13 cellular contexts compared by ENCODE assay signal in the genomic region with DNA sequence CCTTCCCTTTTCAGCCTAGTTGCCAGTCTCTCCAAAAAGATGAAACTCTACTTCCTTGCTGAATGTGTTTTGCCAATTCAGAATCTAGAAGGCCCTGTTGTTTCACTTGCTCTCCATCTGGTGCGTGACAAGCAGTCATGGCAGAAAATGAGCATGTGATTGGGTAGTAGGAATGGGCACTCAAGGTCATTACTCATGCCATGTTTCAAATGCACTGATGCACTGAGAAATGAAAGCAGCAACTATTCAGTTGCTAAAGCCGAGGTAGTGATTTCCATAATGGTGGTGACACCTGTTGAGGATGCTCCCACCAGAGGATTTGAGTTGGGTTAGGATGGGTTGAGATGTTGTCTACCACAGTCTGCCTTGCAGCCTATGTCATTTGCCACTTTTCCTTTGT. TPM values are rescaled to one million over a fixed set of nuclear protein-coding genes. Genes with fewer than 3 reads are reported as not detected.
DNase-seq lines count a peak whose midpoint lies in the region; ATAC-seq, FAIRE-seq and TF ChIP-seq lines count a peak whose summit lies in the region.
"Had no signal": no experiment of that assay in that cellular context is flagged by ENCODE, and none has a peak within 500 bp of the region (broad histone marks: within the 10 kb centered on the region; RNA-seq: fewer than 3 reads in every experiment).

No MANE protein-coding gene starts in this region.

- H3K27me3 ChIP-seq in sigmoid colon, result no peaks in the 10 kb centered on the region
- H3K27me3 ChIP-seq: colonic mucosa had no signal

- H3K27ac ChIP-seq in sigmoid colon (no peak overlapping the region), kidney (ENCODE audit: low read depth in 2 of 2, low read length in 2 of 2) (no peak overlapping the region)
- H3K27ac ChIP-seq: colonic mucosa had no signal

- POLR2A ChIA-PET in T-cell (lab: Charles Lee), result no interaction called here

- no peak for TF ChIP-seq POLR2A in sigmoid colon (IDR thresholded peaks at IDR 0.05)

- H3K36me3 Mint-ChIP-seq in T-cell, result no peaks in the 10 kb centered on the region

- H3K36me3 ChIP-seq in sigmoid colon, result no peaks in the 10 kb centered on the region
- H3K36me3 ChIP-seq in kidney (ENCODE audit: control insufficient read depth in 1 of 2, insufficient read depth in 2 of 2, low read length in 2 of 2), result peaks cover 6 to 10% of the 10 kb centered on the region in 2 donors
- H3K36me3 ChIP-seq: colonic mucosa had no signal

- TF ChIP-seq EP300 in sigmoid colon (IDR thresholded peaks at IDR 0.05), result no peak

- peaks cover 0 to 29% (median 6%) of the 10 kb centered on the region in 4 donors for H3K4me1 ChIP-seq in sigmoid colon
- peaks cover 0 to 4% of the 10 kb centered on the region in 2 donors for H3K4me1 ChIP-seq in kidney (ENCODE audit: control insufficient read depth in 1 of 2, insufficient read depth in 1 of 2, low read depth in 1 of 2, low read length in 2 of 2)

- no peaks in the 10 kb centered on the region for H3K9me3 Mint-ChIP-seq in T-cell

- 90 to 96% methylated on average over 2 of the region's 2 CpGs for WGBS in sigmoid colon, 2 donors

- H3K9me3 ChIP-seq in sigmoid colon, result no peaks in the 10 kb centered on the region
- no peaks in the 10 kb centered on the region for H3K9me3 ChIP-seq in kidney (ENCODE audit: control insufficient read depth in 1 of 2, low read length in 2 of 2)
- H3K9me3 ChIP-seq: colonic mucosa had no signal

- no peak for FAIRE-seq in kidney (lab: Jason Lieb, UNC)
- FAIRE-seq: TTC549 had no signal

- H3K27me3 Mint-ChIP-seq in T-cell, result no peaks in the 10 kb centered on the region

- intact Hi-C loops in sigmoid colon (cut with DNase I), result no loop called here
- intact Hi-C loops in kidney (cut with DNase I), result no loop called here

- no peak overlapping the region for H3K4me3 Mint-ChIP-seq in T-cell

- no peak overlapping the region for H3K9ac ChIP-seq in kidney (ENCODE audit: low read length in 2 of 2)

- H3K27ac Mint-ChIP-seq in T-cell, result peak overlapping the region in 1 of 2 donors; percentile 56

- CTCF ChIA-PET in T-cell (lab: Charles Lee), result no interaction called here

- peak; percentile 92 for DNase-seq in GM12864 (ENCODE audit: low read depth)
- peak; percentile 45 for DNase-seq in RPMI7951 (ENCODE audit: low read depth)
- DNase-seq in NCI-H2171 treated with DMSO at 0.1 percent for 48 hours (lab: John Stamatoyannopoulos, UW), result no peak
- no peak for DNase-seq in sigmoid colon
- no peak for DNase-seq in kidney
- DNase-seq in T-cell, result no peak
- DNase-seq: activated effector memory CD4-positive, alpha-beta T cell treated with Interleukin-2 at 50 U/mL for 16 hours; colonic mucosa; GF-D8; NCI-H1105 had no signal

- H3K4me1 Mint-ChIP-seq in T-cell, result peaks cover 12 to 31% (median 30%) of the 10 kb centered on the region in 3 donors

- ATAC-seq in GM19463 (IDR thresholded peaks at IDR 0.05; ENCODE audit: unreplicated experiment) (peak; percentile 51), HG02981 (IDR thresholded peaks at IDR 0.05; ENCODE audit: unreplicated experiment) (peak; percentile 42), T-cell (replicated peaks in 1 of 4) (no peak)

- H3K4me3 ChIP-seq in GM12864 (ENCODE audit: low read depth, low read length) (no peak overlapping the region), sigmoid colon (no peak overlapping the region), kidney (ENCODE audit: low read length in 2 of 2) (no peak overlapping the region)
- H3K4me3 ChIP-seq: colonic mucosa had no signal

- TF ChIP-seq CTCF in GM12864 (IDR thresholded peaks at IDR 0.05; ENCODE audit: low read depth, low read length, missing control alignments) (no peak), sigmoid colon (IDR thresholded peaks at IDR 0.05) (no peak), kidney (IDR thresholded peaks at IDR 0.05; ENCODE audit: borderline replicate concordance, extremely low read depth, insufficient read depth) (no peak)

RNA-seq across cellular contexts. Expression of a gene that starts 12.7 kb away (rescaled TPM):
- total RNA-seq in RPMI7951 (2014; rRNA removed; shearing (Covaris generic)), result 127 and 162 TPM in 2 replicates
- total RNA-seq in sigmoid colon (100 to 1,000 TPM; 150 to 178 (median 155) TPM), kidney (113 TPM), T-cell (10 to 100 TPM; 38.7 to 72.3 (median 58.2) TPM)
- polyA plus RNA-seq in sigmoid colon (10 to 100 TPM; 16.8 to 23.1 (median 19.9) TPM), kidney (ENCODE audit: insufficient read depth, low read depth, low replicate concordance) (8.6 TPM)

Comparison
In these comparisons a context has a peak if more than half of its experiments do, and no peak if none do; other contexts are left out.
1. DNase-seq: peak in GM12864 (single experiment) and RPMI7951 (single experiment); none in NCI-H2171 treated with DMSO at 0.1 percent for 48 hours (single experiment), sigmoid colon (single experiment), kidney (single experiment) and T-cell (0 of 34).
2. ATAC-seq: peak in GM19463 (single experiment) and HG02981 (single experiment); none in T-cell (0 of 4).